Comparison of ENCODE assay signal across 1 cellular context in genomic region chr1:119225831-119226230, GRCh38.
TF ChIP-seq lines count a peak whose summit lies in the region.

No MANE protein-coding gene starts in this region.

TF ChIP-seq in WTC11, 78 proteins besides CTCF, POLR2A, EP300 and RAD21 (continued from another document):
- TF ChIP-seq, protein P1, sequence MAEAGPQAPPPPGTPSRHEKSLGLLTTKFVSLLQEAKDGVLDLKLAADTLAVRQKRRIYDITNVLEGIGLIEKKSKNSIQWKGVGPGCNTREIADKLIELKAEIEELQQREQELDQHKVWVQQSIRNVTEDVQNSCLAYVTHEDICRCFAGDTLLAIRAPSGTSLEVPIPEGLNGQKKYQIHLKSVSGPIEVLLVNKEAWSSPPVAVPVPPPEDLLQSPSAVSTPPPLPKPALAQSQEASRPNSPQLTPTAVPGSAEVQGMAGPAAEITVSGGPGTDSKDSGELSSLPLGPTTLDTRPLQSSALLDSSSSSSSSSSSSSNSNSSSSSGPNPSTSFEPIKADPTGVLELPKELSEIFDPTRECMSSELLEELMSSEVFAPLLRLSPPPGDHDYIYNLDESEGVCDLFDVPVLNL (CRISPR knock-in tag; IDR thresholded peaks at IDR 0.05; ENCODE audit: borderline replicate concordance, low read depth) = no peak
- no peak for TF ChIP-seq JAZF1 (CRISPR knock-in tag; IDR thresholded peaks at IDR 0.05)
